ENCODE assay signal across 11 cellular contexts in genomic region chr15:92619380-92620101, GRCh38. TPM values are rescaled to one million over a fixed set of nuclear protein-coding genes. Genes with fewer than 3 reads are reported as not detected.
DNase-seq lines count a peak whose midpoint lies in the region; ATAC-seq, FAIRE-seq and TF ChIP-seq lines count a peak whose summit lies in the region.
"Had no signal": no experiment of that assay in that cellular context is flagged by ENCODE, and none has a peak within 500 bp of the region (broad histone marks: within the 10 kb centered on the region; RNA-seq: fewer than 3 reads in every experiment).

No MANE protein-coding gene starts in this region.

- H3K79me2 ChIP-seq in astrocyte (ENCODE audit: insufficient read depth, low read length): no peaks in the 10 kb centered on the region

- TF ChIP-seq EP300 in gastroesophageal sphincter (IDR thresholded peaks at IDR 0.05): no peak

- H3K36me3 ChIP-seq in BJ (ENCODE audit: control insufficient read depth, insufficient read depth, low read length): 0 out of 2 replicates have a peak, but pooled peaks cover 2% of the 10 kb centered on the region
- H3K36me3 ChIP-seq in astrocyte (ENCODE audit: insufficient read depth, low read length): no peaks in the 10 kb centered on the region
- H3K36me3 ChIP-seq in gastroesophageal sphincter: no peaks in the 10 kb centered on the region
- H3K36me3 ChIP-seq in rectal smooth muscle tissue (ENCODE audit: control insufficient read depth, insufficient read depth, low read length): no peaks in the 10 kb centered on the region
- H3K36me3 ChIP-seq: BLaER1 had no signal

- H3K27ac ChIP-seq in astrocyte (ENCODE audit: low read depth, low read length): no peak overlapping the region
- peak overlapping the region; percentile 7 to 77 (median 74) for H3K27ac ChIP-seq in gastroesophageal sphincter
- peak overlapping the region; percentile 74 for H3K27ac ChIP-seq in rectal smooth muscle tissue (ENCODE audit: low read depth, low read length)
- H3K27ac ChIP-seq: BLaER1 had no signal

- POLR2A ChIA-PET in BJ (lab: Charles Lee): interaction anchor here (0.7 kb wide), 1 partner anchor 1300 kb away, joined by 3 read pairs; no protein-coding TSS in a partner anchor

- FAIRE-seq in astrocyte (lab: Jason Lieb, UNC): no peak

- DNase-seq in BJ (ENCODE audit: low read depth) (peak; percentile 67), astrocyte (ENCODE audit: low read depth) (peak; percentile 64), mucosa of gallbladder (ENCODE audit: low spot score) (no peak), activated gamma-delta T cell treated with Interleukin-2 at 50 U/mL for 16 hours (no peak), NCI-H345 (lab: John Stamatoyannopoulos, UW) (no peak)
- DNase-seq in activated CD4-positive, alpha-beta T cell treated with anti-CD3 and anti-CD28 coated beads, Interleukin-2, amount 50 U/mL, for 4 hours: no peak
- DNase-seq: activated CD8-positive, alpha-beta memory T cell treated with anti-CD3 and anti-CD28 coated beads, Interleukin-2, amount 50 U/mL, for 48 hours; NCI-H2171 had no signal

- TF ChIP-seq POLR2A in gastroesophageal sphincter (IDR thresholded peaks at IDR 0.05): no peak

- no peak overlapping the region for H3K9ac ChIP-seq in astrocyte (ENCODE audit: low read length)
- no peak overlapping the region for H3K9ac ChIP-seq in rectal smooth muscle tissue (ENCODE audit: low read length)
- H3K9ac ChIP-seq: BLaER1 had no signal

- no peak overlapping the region for H3K4me3 Mint-ChIP-seq in astrocyte (ENCODE audit: unreplicated experiment)

- peaks cover 4% of the 10 kb centered on the region for H3K36me3 Mint-ChIP-seq in astrocyte (ENCODE audit: low read depth, unreplicated experiment)

- CTCF ChIA-PET in BJ (lab: Yijun Ruan, JAX): interaction anchor here (0.7 kb wide), 1 partner anchor 228 kb away, joined by 3 read pairs; no protein-coding TSS in a partner anchor

- no peak overlapping the region for H2AFZ ChIP-seq in astrocyte (ENCODE audit: low read depth, low read length)

- no peaks in the 10 kb centered on the region for H3K27me3 Mint-ChIP-seq in astrocyte (ENCODE audit: low read depth, unreplicated experiment)

- 30 to 48% methylated on average over 2 to 3 of the region's 4 CpGs for WGBS in gastroesophageal sphincter (ENCODE audit: low coverage in 1 of 2), 2 donors

- H3K27ac Mint-ChIP-seq in astrocyte (ENCODE audit: unreplicated experiment): no peak overlapping the region

- H3K9me3 Mint-ChIP-seq in astrocyte (ENCODE audit: unreplicated experiment): no peaks in the 10 kb centered on the region

- peaks cover 29% of the 10 kb centered on the region for H3K4me1 Mint-ChIP-seq in astrocyte (ENCODE audit: low read depth, unreplicated experiment)

- no peak for TF ChIP-seq CTCF in BJ (IDR thresholded peaks at IDR 0.05; ENCODE audit: insufficient read depth, low read depth, low read length)
- TF ChIP-seq CTCF in astrocyte (IDR thresholded peaks at IDR 0.05; ENCODE audit: insufficient read depth, low read depth, low read length): no peak
- TF ChIP-seq CTCF in gastroesophageal sphincter (IDR thresholded peaks at IDR 0.05): no peak

- H3K4me3 ChIP-seq in BJ (ENCODE audit: low read depth, low read length): no peak overlapping the region
- no peak overlapping the region for H3K4me3 ChIP-seq in astrocyte (ENCODE audit: insufficient read depth, low read depth, low read length)
- H3K4me3 ChIP-seq in gastroesophageal sphincter: no peak overlapping the region
- H3K4me3 ChIP-seq in rectal smooth muscle tissue (ENCODE audit: low read length): no peak overlapping the region
- H3K4me3 ChIP-seq: BLaER1 had no signal

- H4K20me1 ChIP-seq in astrocyte (ENCODE audit: insufficient read depth, low read length): no peaks in the 10 kb centered on the region
- H4K20me1 ChIP-seq: BLaER1 had no signal

- no peaks in the 10 kb centered on the region for H3K9me3 ChIP-seq in astrocyte (ENCODE audit: insufficient read depth, low read depth, low read length)
- no peaks in the 10 kb centered on the region for H3K9me3 ChIP-seq in gastroesophageal sphincter
- H3K9me3 ChIP-seq: BLaER1 had no signal

- peak overlapping the region; percentile 9 for H3K4me2 ChIP-seq in astrocyte (ENCODE audit: low read length)
- H3K4me2 ChIP-seq: BLaER1 had no signal

- peaks cover 28% of the 10 kb centered on the region for H3K4me1 ChIP-seq in astrocyte (ENCODE audit: insufficient read depth, low read length)
- peaks cover 0 to 69% (median 18%) of the 10 kb centered on the region in 3 donors for H3K4me1 ChIP-seq in gastroesophageal sphincter
- H3K4me1 ChIP-seq in rectal smooth muscle tissue (ENCODE audit: control insufficient read depth, insufficient read depth, low read length): peaks cover 41% of the 10 kb centered on the region

- no peaks in the 10 kb centered on the region for H3K27me3 ChIP-seq in BJ (ENCODE audit: control insufficient read depth, insufficient read depth, low read length)
- H3K27me3 ChIP-seq in astrocyte (ENCODE audit: insufficient read depth, low read length): no peaks in the 10 kb centered on the region
- no peaks in the 10 kb centered on the region for H3K27me3 ChIP-seq in gastroesophageal sphincter
- H3K27me3 ChIP-seq in rectal smooth muscle tissue (ENCODE audit: control insufficient read depth, insufficient read depth, low read length): no peaks in the 10 kb centered on the region
- H3K27me3 ChIP-seq: BLaER1 had no signal

- ATAC-seq in gastroesophageal sphincter: peak; percentile 37

RNA-seq across cellular contexts. Expression of gene FAM174B, which starts 36.0 kb away (rescaled TPM):
- polyA plus RNA-seq in BJ (2011; rRNA removed): 5.1 and 5.8 TPM in 2 replicates
- polyA minus RNA-seq in BJ (2011; rRNA and poly(A)+ RNA removed): 4.8 and 5.4 TPM in 2 replicates
- total RNA-seq in astrocyte (10.2 and 11.2 TPM in 2 replicates), gastroesophageal sphincter (10 to 100 TPM in 3 of 4 donors, 1 to 10 TPM in 1; 9.2 to 15.5 (median 13.3) TPM), mucosa of gallbladder (34.4 TPM)

Comparison
In these comparisons a context has a peak if more than half of its experiments do, and no peak if none do; other contexts are left out.
1. DNase-seq: peak in BJ (single experiment) and astrocyte (single experiment); none in activated CD4-positive, alpha-beta T cell treated with anti-CD3 and anti-CD28 coated beads, Interleukin-2, amount 50 U/mL, for 4 hours (0 of 2), mucosa of gallbladder (single experiment), activated gamma-delta T cell treated with Interleukin-2 at 50 U/mL for 16 hours (single experiment) and NCI-H345 (single experiment).